Comparison of ENCODE assay signal across 1 cellular context in the genomic region with DNA sequence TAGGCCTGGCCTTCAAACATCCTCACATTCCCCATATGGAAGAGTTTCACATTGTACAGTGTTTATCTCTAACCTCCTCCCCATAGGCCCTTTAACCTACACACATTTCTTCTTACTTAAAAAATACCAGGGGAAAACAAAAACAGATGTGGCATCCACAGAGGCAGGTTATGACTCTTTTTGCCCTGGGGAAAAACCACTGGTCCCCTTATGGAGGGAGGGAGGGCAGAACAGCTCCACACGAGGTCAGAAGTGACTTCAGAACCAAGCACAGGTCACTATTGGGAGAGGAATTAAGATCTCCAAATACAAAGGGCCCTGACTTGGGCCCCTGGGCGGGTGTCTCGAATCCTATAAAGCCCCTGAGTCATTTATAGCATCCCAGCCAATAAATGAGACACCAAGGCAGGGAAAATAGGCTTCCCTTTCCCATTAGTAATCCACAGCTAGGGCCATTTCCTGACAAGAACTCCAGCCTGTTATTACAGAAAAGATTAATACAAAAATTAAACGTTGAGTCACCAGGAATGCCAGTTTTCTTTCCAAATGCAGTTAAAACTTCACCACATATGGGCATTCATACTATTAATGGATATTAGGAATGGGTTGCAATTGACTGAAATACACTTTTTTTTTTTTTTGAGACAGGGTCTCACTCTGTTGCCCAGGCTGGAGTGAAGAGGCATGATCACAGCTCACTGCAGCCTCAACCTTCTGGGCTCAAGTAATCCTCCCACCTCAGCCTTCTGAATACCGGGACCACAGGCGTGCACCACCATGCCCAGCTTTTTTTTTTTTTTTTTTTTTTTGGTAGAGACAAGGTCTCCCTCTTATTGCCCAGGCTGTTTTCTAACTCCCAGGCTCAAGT.
TF ChIP-seq lines count a peak whose summit lies in the region.

No MANE protein-coding gene starts in this region.

TF ChIP-seq in IMR-90, 13 proteins besides CTCF, POLR2A, EP300 and RAD21:
- TF ChIP-seq MAZ (IDR thresholded peaks at IDR 0.05; ENCODE audit: borderline replicate concordance, low read depth, low read length) = 0 out of 2 replicates have a peak, but pooled peaks have one; percentile 9
- TF ChIP-seq FOS (IDR thresholded peaks at IDR 0.05; ENCODE audit: low read depth, low read length) = peak; percentile 69
- no peak for TF ChIP-seq CEBPB (IDR thresholded peaks at IDR 0.05; ENCODE audit: low read depth, low read length)
- no peak for TF ChIP-seq MAFK (IDR thresholded peaks at IDR 0.05; ENCODE audit: low read depth, low read length)
- TF ChIP-seq NFE2L2 (IDR thresholded peaks at IDR 0.05; ENCODE audit: low read depth, low read length) = peak; percentile 11; the same call in 1 of the 2 replicates
